Comparison of ENCODE assay signal across 10 cellular contexts in genomic region chr1:156815307-156815826, GRCh38. TPM values are rescaled to one million over a fixed set of nuclear protein-coding genes. Genes with fewer than 3 reads are reported as not detected.
DNase-seq lines count a peak whose midpoint lies in the region; ATAC-seq and TF ChIP-seq lines count a peak whose summit lies in the region.
"Had no signal": no experiment of that assay in that cellular context is flagged by ENCODE, and none has a peak within 500 bp of the region (broad histone marks: within the 10 kb centered on the region; RNA-seq: fewer than 3 reads in every experiment).

No MANE protein-coding gene starts in this region.

- H3K4me1 ChIP-seq in ascending aorta (peaks cover 4 to 11% of the 10 kb centered on the region in 2 donors), thoracic aorta (ENCODE audit: control insufficient read depth in 1 of 2, low read depth in 2 of 2) (peaks cover 8 to 15% of the 10 kb centered on the region in 2 donors)

- H3K9me3 Mint-ChIP-seq in T-helper 2 cell treated with Interferon-gamma antibody and Interleukin-4, amounts not matched to agents 5 μg/mL and 100 μg/mL, for 36 hours, result no peaks in the 10 kb centered on the region

- ATAC-seq in thoracic aorta (ENCODE audit: insufficient number of reproducible peaks, low FRiP score, low read depth), result no peak
- no peak for ATAC-seq in GM21619 (IDR thresholded peaks at IDR 0.05; ENCODE audit: unreplicated experiment)
- ATAC-seq in GM21515 (IDR thresholded peaks at IDR 0.05; ENCODE audit: unreplicated experiment), result no peak
- no peak for ATAC-seq in GM21528 (IDR thresholded peaks at IDR 0.05; ENCODE audit: low FRiP score, unreplicated experiment)

- H3K4me3 Mint-ChIP-seq in T-helper 2 cell treated with Interferon-gamma antibody and Interleukin-4, amounts not matched to agents 5 μg/mL and 100 μg/mL, for 36 hours, result peak overlapping the region; percentile 93

- DNase-seq in T-helper 2 cell treated with Interferon-gamma antibody and Interleukin-4, amounts not matched to agents 5 μg/mL and 100 μg/mL, for 36 hours (ENCODE audit: low spot score), result no peak
- DNase-seq in T-helper 2 cell, result no peak
- DNase-seq in ascending aorta (ENCODE audit: low spot score in 2 of 2), result peak in 1 of 2 donors; percentile 71
- DNase-seq in kidney tubule cell (ENCODE audit: low spot score), result peak; percentile 31
- DNase-seq in thoracic aorta (ENCODE audit: low spot score), result peak; percentile 13
- DNase-seq: MM.1S had no signal

- H3K9me3 ChIP-seq in ascending aorta (no peaks in the 10 kb centered on the region), thoracic aorta (no peaks in the 10 kb centered on the region)

- H3K4me3 ChIP-seq in ascending aorta (no peak overlapping the region), thoracic aorta (no peak overlapping the region)

- peak overlapping the region; percentile 100 for H3K27ac Mint-ChIP-seq in T-helper 2 cell treated with Interferon-gamma antibody and Interleukin-4, amounts not matched to agents 5 μg/mL and 100 μg/mL, for 36 hours

- H3K4me1 Mint-ChIP-seq in T-helper 2 cell treated with Interferon-gamma antibody and Interleukin-4, amounts not matched to agents 5 μg/mL and 100 μg/mL, for 36 hours (ENCODE audit: low read depth), result peaks cover 52% of the 10 kb centered on the region

- no peaks in the 10 kb centered on the region for H3K27me3 Mint-ChIP-seq in T-helper 2 cell treated with Interferon-gamma antibody and Interleukin-4, amounts not matched to agents 5 μg/mL and 100 μg/mL, for 36 hours (ENCODE audit: low read depth)

- H3K36me3 Mint-ChIP-seq in T-helper 2 cell treated with Interferon-gamma antibody and Interleukin-4, amounts not matched to agents 5 μg/mL and 100 μg/mL, for 36 hours (ENCODE audit: low read depth), result peaks cover 42% of the 10 kb centered on the region

- no peak for TF ChIP-seq CTCF in ascending aorta (IDR thresholded peaks at IDR 0.05)
- no peak for TF ChIP-seq CTCF in thoracic aorta (IDR thresholded peaks at IDR 0.05)

- no peaks in the 10 kb centered on the region for H3K36me3 ChIP-seq in ascending aorta
- no peaks in the 10 kb centered on the region for H3K36me3 ChIP-seq in thoracic aorta

- H3K27me3 ChIP-seq in ascending aorta (no peaks in the 10 kb centered on the region), thoracic aorta (replicated peaks; ENCODE audit: insufficient read depth) (no peaks in the 10 kb centered on the region)

- intact Hi-C loops in ascending aorta (cut with DNase I), result no loop called here

- H3K27ac ChIP-seq in ascending aorta (peak overlapping the region; percentile 38 to 56), thoracic aorta (peak overlapping the region in 1 of 2 donors; percentile 20)

RNA-seq across cellular contexts. Expression of gene SH2D2A, which starts 1.3 kb away (rescaled TPM):
- total RNA-seq in ascending aorta, result not detected
- 1 to 10 TPM in 1 of 2 donors, under 1 TPM in 1; 0.81 to 1.1 TPM for total RNA-seq in thoracic aorta

RNA-seq across cellular contexts. Expression of gene INSRR, which starts 43.5 kb away (rescaled TPM):
- total RNA-seq in ascending aorta (2.9 TPM), thoracic aorta (not detected)
- total RNA-seq: glomerular endothelial cell had no signal

RNA-seq across cellular contexts. Expression of gene NTRK1, which starts 45.3 kb away (rescaled TPM):
- total RNA-seq in ascending aorta (not detected), thoracic aorta (under 1 TPM; 0.42 to 0.81 TPM)

RNA-seq across cellular contexts. Expression of gene PRCC, which starts 48.0 kb away (rescaled TPM):
- total RNA-seq in ascending aorta (16.3 TPM), thoracic aorta (10 to 100 TPM; 22.9 to 34.5 TPM)

Comparison
In these comparisons a context has a peak if more than half of its experiments do, and no peak if none do; other contexts are left out.
1. DNase-seq: peak in kidney tubule cell (single experiment) and thoracic aorta (single experiment); none in T-helper 2 cell treated with Interferon-gamma antibody and Interleukin-4, amounts not matched to agents 5 μg/mL and 100 μg/mL, for 36 hours (single experiment) and T-helper 2 cell (0 of 5).